Comparison of ENCODE assay signal across 1 cellular context in genomic region chr16:58129097-58129936, GRCh38.
TF ChIP-seq lines count a peak whose summit lies in the region.

Gene CFAP20 (minus strand): TSS chr16:58129381. CDS start chr16:58129115, 266 bp downstream.

TF ChIP-seq in HepG2, 621 proteins besides CTCF, POLR2A, EP300 and RAD21 (continued from another document and continues in another):
- TF ChIP-seq ZHX2 (IDR thresholded peaks at IDR 0.05; ENCODE audit: low read depth) (peak; percentile 90), ZHX2 (CRISPR knock-in tag; IDR thresholded peaks at IDR 0.05; ENCODE audit: borderline replicate concordance) (peak; percentile 79), ZNF652 (CRISPR knock-in tag; IDR thresholded peaks at IDR 0.05; ENCODE audit: borderline replicate concordance, low read depth) (peak; percentile 63; the same call in 1 of the 2 replicates), ATRX (CRISPR knock-in tag; IDR thresholded peaks at IDR 0.05; ENCODE audit: borderline replicate concordance) (no peak), ZBTB3 (CRISPR knock-in tag; IDR thresholded peaks at IDR 0.05; ENCODE audit: borderline replicate concordance, low read depth) (peak; percentile 92; the same call in 1 of the 2 replicates), NR0B2 (CRISPR knock-in tag; IDR thresholded peaks at IDR 0.05) (peak; percentile 83), ZNF775 (CRISPR knock-in tag; IDR thresholded peaks at IDR 0.05; ENCODE audit: borderline replicate concordance) (peak; percentile 66; the same call in 1 of the 2 replicates), GMEB1 (CRISPR knock-in tag; IDR thresholded peaks at IDR 0.05; ENCODE audit: borderline replicate concordance) (peak; percentile 96), PPARG (CRISPR knock-in tag; conservative IDR thresholded peaks at IDR 0.05) (peak; percentile 21; the same call in 1 of the 2 replicates), TBL1XR1 (IDR thresholded peaks at IDR 0.05; ENCODE audit: borderline replicate concordance, low read length, partially characterized antibody) (peak; percentile 70), ZNF709 (CRISPR knock-in tag; IDR thresholded peaks at IDR 0.05) (peak; percentile 50; the same call in 1 of the 2 replicates), ZNF598 (CRISPR knock-in tag; IDR thresholded peaks at IDR 0.05; ENCODE audit: borderline replicate concordance) (peak; percentile 95), ZNF142 (CRISPR knock-in tag; IDR thresholded peaks at IDR 0.05) (0 out of 2 replicates have a peak, but pooled peaks have one; percentile 55), SNAI1 (CRISPR knock-in tag; IDR thresholded peaks at IDR 0.05; ENCODE audit: borderline replicate concordance) (peak; percentile 95; the same call in 1 of the 2 replicates), JUNB (CRISPR knock-in tag; IDR thresholded peaks at IDR 0.05; ENCODE audit: borderline replicate concordance) (peak; percentile 32; the same call in 1 of the 2 replicates), ZNF281 (CRISPR knock-in tag; IDR thresholded peaks at IDR 0.05; ENCODE audit: borderline replicate concordance) (no peak), CREM (IDR thresholded peaks at IDR 0.05) (peak; percentile 98), CREM (CRISPR knock-in tag; IDR thresholded peaks at IDR 0.05) (peak; percentile 75; the same call in 1 of the 2 replicates), ELF1 (CRISPR knock-in tag; IDR thresholded peaks at IDR 0.05) (peak; percentile 93), HNRNPLL (IDR thresholded peaks at IDR 0.05; ENCODE audit: low read depth, low read length, poor library complexity, severe bottlenecking) (peak; percentile 99), PHF20 (CRISPR knock-in tag; IDR thresholded peaks at IDR 0.05) (peak; percentile 91), ZNF230 (CRISPR knock-in tag; IDR thresholded peaks at IDR 0.05) (peak; percentile 88; the same call in 1 of the 2 replicates), ZBTB20 (CRISPR knock-in tag; IDR thresholded peaks at IDR 0.05; ENCODE audit: borderline replicate concordance, low read depth) (peak; percentile 81; the same call in 1 of the 2 replicates), ZFP36L2 (CRISPR knock-in tag; IDR thresholded peaks at IDR 0.05) (no peak), KLF6 (CRISPR knock-in tag; IDR thresholded peaks at IDR 0.05) (no peak; the same call in 1 of the 2 replicates), ZNF777 (CRISPR knock-in tag; IDR thresholded peaks at IDR 0.05) (peak; percentile 92), ZSCAN9 (CRISPR knock-in tag; IDR thresholded peaks at IDR 0.05; ENCODE audit: borderline replicate concordance) (peak; percentile 46; the same call in 1 of the 2 replicates), KLF9 (CRISPR knock-in tag; IDR thresholded peaks at IDR 0.05; ENCODE audit: low read depth) (peak; percentile 99), ZSCAN31 (CRISPR knock-in tag; IDR thresholded peaks at IDR 0.05; ENCODE audit: low read depth) (peak; percentile 84), PAF1 (CRISPR knock-in tag; IDR thresholded peaks at IDR 0.05) (no peak), RORA (CRISPR knock-in tag; IDR thresholded peaks at IDR 0.05) (no peak), RXRA (CRISPR knock-in tag; IDR thresholded peaks at IDR 0.05) (peak; percentile 77; the same call in 1 of the 2 replicates), NR3C1 (CRISPR knock-in tag; IDR thresholded peaks at IDR 0.05) (no peak), FUBP1 (CRISPR knock-in tag; IDR thresholded peaks at IDR 0.05; ENCODE audit: borderline replicate concordance) (peak; percentile 86; the same call in 1 of the 2 replicates), GATAD1 (CRISPR knock-in tag; IDR thresholded peaks at IDR 0.05) (peak; percentile 90), ZKSCAN5 (CRISPR knock-in tag; IDR thresholded peaks at IDR 0.05) (peak; percentile 59), KDM1A (CRISPR knock-in tag; IDR thresholded peaks at IDR 0.05) (peak; percentile 69), ZNF784 (CRISPR knock-in tag; IDR thresholded peaks at IDR 0.05; ENCODE audit: borderline replicate concordance) (peak; percentile 98), MLX (CRISPR knock-in tag; IDR thresholded peaks at IDR 0.05) (peak; percentile 62)
